Comparison of ENCODE assay signal across 1 cellular context in the genomic region with DNA sequence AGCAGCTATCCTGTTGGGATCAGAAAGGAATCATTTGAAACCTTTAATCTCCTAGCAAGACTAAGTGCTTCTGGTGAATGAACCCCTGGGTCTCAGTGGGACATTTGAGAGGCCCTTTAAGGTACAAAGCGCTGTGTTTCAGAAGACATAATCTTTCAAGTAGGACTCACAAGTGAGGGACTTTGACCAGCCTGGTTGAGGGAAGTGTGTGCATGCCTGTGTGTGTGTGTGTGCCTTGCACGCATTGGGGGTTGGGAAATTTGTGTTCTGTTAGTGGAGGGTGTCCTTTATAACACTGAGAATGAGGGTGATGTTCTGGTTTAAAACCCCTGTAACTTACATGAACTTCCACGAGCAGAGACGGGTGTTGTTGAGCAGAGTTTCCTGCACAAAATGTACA.
A peak's percentile ranks its signal among the peaks of the same experiment; 100 is the strongest.
TF ChIP-seq lines count a peak whose summit lies in the region.

No MANE protein-coding gene starts in this region.

TF ChIP-seq in HepG2, 621 proteins besides CTCF, POLR2A, EP300 and RAD21 (continued from another document):
- TF ChIP-seq, protein P1, sequence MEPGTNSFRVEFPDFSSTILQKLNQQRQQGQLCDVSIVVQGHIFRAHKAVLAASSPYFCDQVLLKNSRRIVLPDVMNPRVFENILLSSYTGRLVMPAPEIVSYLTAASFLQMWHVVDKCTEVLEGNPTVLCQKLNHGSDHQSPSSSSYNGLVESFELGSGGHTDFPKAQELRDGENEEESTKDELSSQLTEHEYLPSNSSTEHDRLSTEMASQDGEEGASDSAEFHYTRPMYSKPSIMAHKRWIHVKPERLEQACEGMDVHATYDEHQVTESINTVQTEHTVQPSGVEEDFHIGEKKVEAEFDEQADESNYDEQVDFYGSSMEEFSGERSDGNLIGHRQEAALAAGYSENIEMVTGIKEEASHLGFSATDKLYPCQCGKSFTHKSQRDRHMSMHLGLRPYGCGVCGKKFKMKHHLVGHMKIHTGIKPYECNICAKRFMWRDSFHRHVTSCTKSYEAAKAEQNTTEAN (CRISPR knock-in tag; conservative IDR thresholded peaks at IDR 0.05): peak; percentile 83; the same call in 1 of the 2 replicates
- 0 out of 2 replicates have a peak, but pooled peaks have one; percentile 28 for TF ChIP-seq RNF2 (conservative IDR thresholded peaks at IDR 0.05; ENCODE audit: low read depth)
- TF ChIP-seq, protein P2, sequence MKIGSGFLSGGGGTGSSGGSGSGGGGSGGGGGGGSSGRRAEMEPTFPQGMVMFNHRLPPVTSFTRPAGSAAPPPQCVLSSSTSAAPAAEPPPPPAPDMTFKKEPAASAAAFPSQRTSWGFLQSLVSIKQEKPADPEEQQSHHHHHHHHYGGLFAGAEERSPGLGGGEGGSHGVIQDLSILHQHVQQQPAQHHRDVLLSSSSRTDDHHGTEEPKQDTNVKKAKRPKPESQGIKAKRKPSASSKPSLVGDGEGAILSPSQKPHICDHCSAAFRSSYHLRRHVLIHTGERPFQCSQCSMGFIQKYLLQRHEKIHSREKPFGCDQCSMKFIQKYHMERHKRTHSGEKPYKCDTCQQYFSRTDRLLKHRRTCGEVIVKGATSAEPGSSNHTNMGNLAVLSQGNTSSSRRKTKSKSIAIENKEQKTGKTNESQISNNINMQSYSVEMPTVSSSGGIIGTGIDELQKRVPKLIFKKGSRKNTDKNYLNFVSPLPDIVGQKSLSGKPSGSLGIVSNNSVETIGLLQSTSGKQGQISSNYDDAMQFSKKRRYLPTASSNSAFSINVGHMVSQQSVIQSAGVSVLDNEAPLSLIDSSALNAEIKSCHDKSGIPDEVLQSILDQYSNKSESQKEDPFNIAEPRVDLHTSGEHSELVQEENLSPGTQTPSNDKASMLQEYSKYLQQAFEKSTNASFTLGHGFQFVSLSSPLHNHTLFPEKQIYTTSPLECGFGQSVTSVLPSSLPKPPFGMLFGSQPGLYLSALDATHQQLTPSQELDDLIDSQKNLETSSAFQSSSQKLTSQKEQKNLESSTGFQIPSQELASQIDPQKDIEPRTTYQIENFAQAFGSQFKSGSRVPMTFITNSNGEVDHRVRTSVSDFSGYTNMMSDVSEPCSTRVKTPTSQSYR (CRISPR knock-in tag; IDR thresholded peaks at IDR 0.05; ENCODE audit: borderline replicate concordance): peak; percentile 15; the same call in 1 of the 2 replicates
